In the genomic region with DNA sequence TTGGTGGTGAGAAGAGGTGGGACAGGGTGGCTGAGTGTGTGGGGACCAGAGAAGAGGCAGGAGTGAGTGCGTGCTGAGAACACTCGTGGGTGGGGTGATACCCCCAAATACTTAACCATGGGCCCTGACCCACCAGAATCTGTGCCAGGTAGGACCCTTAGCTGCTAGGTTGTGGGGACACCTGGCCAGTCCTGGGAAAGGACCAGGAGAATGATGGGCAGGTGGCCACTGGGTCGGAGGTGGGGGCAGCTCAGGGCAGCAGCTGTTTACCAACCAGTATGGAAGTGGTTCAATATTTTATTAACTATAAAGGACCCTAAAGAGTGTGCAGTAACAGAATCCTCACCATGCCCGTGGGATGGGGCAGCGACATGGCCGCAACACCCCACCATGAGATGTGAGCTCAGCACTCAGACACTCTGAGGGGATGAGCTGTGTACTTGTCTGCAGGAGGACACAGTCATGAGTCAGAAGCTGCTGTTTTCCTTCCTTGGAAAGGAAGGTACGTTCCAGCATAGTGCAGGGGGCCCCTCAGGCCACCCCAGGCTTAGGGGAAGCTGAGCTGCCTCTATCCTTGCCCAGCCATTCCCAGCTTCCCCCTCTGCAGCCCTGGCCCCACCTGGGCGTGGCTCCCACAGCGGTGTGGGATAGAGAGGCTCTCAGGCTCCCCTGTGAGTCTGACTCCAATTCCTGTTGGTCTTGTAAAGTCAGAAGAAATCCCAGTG, we compare ENCODE assay signal across 13 cellular contexts. TPM values are rescaled to one million over a fixed set of nuclear protein-coding genes. Genes with fewer than 3 reads are reported as not detected.
DNase-seq lines count a peak whose midpoint lies in the region; ATAC-seq lines count a peak whose summit lies in the region.
"Had no signal": no experiment of that assay in that cellular context is flagged by ENCODE, and none has a peak within 500 bp of the region (broad histone marks: within the 10 kb centered on the region; RNA-seq: fewer than 3 reads in every experiment).

No MANE protein-coding gene starts in this region.

- POLR2A ChIA-PET in activated CD4-positive, alpha-beta memory T cell treated with anti-CD3 and anti-CD28 coated beads, Interleukin-2, amount 10 ng/mL, durations not matched to agents 7 days and 5 days (lab: Charles Lee): no interaction called here

- CTCF ChIA-PET in activated CD4-positive, alpha-beta memory T cell treated with anti-CD3 and anti-CD28 coated beads, Interleukin-2, amount 10 ng/mL, durations not matched to agents 7 days and 5 days (lab: Charles Lee): no interaction called here

- H3K36me3 Mint-ChIP-seq in activated CD4-positive, alpha-beta memory T cell treated with anti-CD3 and anti-CD28 coated beads, Interleukin-2, amount 10 ng/mL, durations not matched to agents 7 days and 5 days (ENCODE audit: low read depth): no peaks in the 10 kb centered on the region
- no peaks in the 10 kb centered on the region for H3K36me3 Mint-ChIP-seq in activated naive CD8-positive, alpha-beta T cell treated with anti-CD3 and anti-CD28 coated beads, Interleukin-2, amount 50 U/mL, for 24 hours (ENCODE audit: low read depth)

- no peak overlapping the region for H3K4me3 Mint-ChIP-seq in activated CD4-positive, alpha-beta memory T cell treated with anti-CD3 and anti-CD28 coated beads, Interleukin-2, amount 10 ng/mL, durations not matched to agents 7 days and 5 days
- no peak overlapping the region for H3K4me3 Mint-ChIP-seq in activated naive CD8-positive, alpha-beta T cell treated with anti-CD3 and anti-CD28 coated beads, Interleukin-2, amount 50 U/mL, for 24 hours

- H3K27ac Mint-ChIP-seq in activated CD4-positive, alpha-beta memory T cell treated with anti-CD3 and anti-CD28 coated beads, Interleukin-2, amount 10 ng/mL, durations not matched to agents 7 days and 5 days: no peak overlapping the region
- H3K27ac Mint-ChIP-seq in activated naive CD8-positive, alpha-beta T cell treated with anti-CD3 and anti-CD28 coated beads, Interleukin-2, amount 50 U/mL, for 24 hours: no peak overlapping the region

- H3K9me3 Mint-ChIP-seq in activated CD4-positive, alpha-beta memory T cell treated with anti-CD3 and anti-CD28 coated beads, Interleukin-2, amount 10 ng/mL, durations not matched to agents 7 days and 5 days: no peaks in the 10 kb centered on the region
- H3K9me3 Mint-ChIP-seq in activated naive CD8-positive, alpha-beta T cell treated with anti-CD3 and anti-CD28 coated beads, Interleukin-2, amount 50 U/mL, for 24 hours: no peaks in the 10 kb centered on the region

- H3K27me3 Mint-ChIP-seq in activated CD4-positive, alpha-beta memory T cell treated with anti-CD3 and anti-CD28 coated beads, Interleukin-2, amount 10 ng/mL, durations not matched to agents 7 days and 5 days: no peaks in the 10 kb centered on the region
- H3K27me3 Mint-ChIP-seq in activated naive CD8-positive, alpha-beta T cell treated with anti-CD3 and anti-CD28 coated beads, Interleukin-2, amount 50 U/mL, for 24 hours: no peaks in the 10 kb centered on the region

- H3K4me1 Mint-ChIP-seq in activated CD4-positive, alpha-beta memory T cell treated with anti-CD3 and anti-CD28 coated beads, Interleukin-2, amount 10 ng/mL, durations not matched to agents 7 days and 5 days: peaks cover 9% of the 10 kb centered on the region
- no peaks in the 10 kb centered on the region for H3K4me1 Mint-ChIP-seq in activated naive CD8-positive, alpha-beta T cell treated with anti-CD3 and anti-CD28 coated beads, Interleukin-2, amount 50 U/mL, for 24 hours

- peak; percentile 92 for DNase-seq in ELR (ENCODE audit: low read depth)
- peak; percentile 78 for DNase-seq in RPMI7951 (ENCODE audit: low read depth)
- DNase-seq in fibroblast of gingiva (ENCODE audit: low read depth): peak; percentile 30
- DNase-seq in renal cortical epithelial cell (ENCODE audit: low read depth): peak; percentile 25
- DNase-seq in activated CD4-positive, alpha-beta memory T cell treated with anti-CD3 and anti-CD28 coated beads, Interleukin-2, amount 10 ng/mL, durations not matched to agents 7 days and 5 days: no peak
- no peak for DNase-seq in NCI-H2227 (lab: John Stamatoyannopoulos, UW; ENCODE audit: unreplicated experiment)
- no peak for DNase-seq in activated naive CD8-positive, alpha-beta T cell treated with anti-CD3 and anti-CD28 coated beads, Interleukin-2, amount 50 U/mL, for 24 hours
- DNase-seq: DMS153, mesendoderm had no signal

- ATAC-seq in GM19467 (IDR thresholded peaks at IDR 0.05; ENCODE audit: unreplicated experiment): no peak
- ATAC-seq in activated naive CD8-positive, alpha-beta T cell treated with anti-CD3 and anti-CD28 coated beads, Interleukin-2, amount 50 U/mL, for 24 hours: no peak

RNA-seq across cellular contexts. Expression of a gene that starts 25.4 kb away (rescaled TPM):
- total RNA-seq in RPMI7951 (2014; rRNA removed; shearing (Covaris generic)): not detected in 2 replicates
- not detected in 2 replicates for total RNA-seq in renal cortical epithelial cell
- not detected for total RNA-seq in activated CD4-positive, alpha-beta memory T cell treated with anti-CD3 and anti-CD28 coated beads, Interleukin-2, amount 10 ng/mL, durations not matched to agents 7 days and 5 days
- total RNA-seq: cardiac septum; NCI-H460; T-helper 1 cell treated with Interleukin-12 subunit alpha and Interleukin-12 subunit beta and Interleukin-4 antibody, amounts not matched to agents 30 ng/mL and 1 ng/mL, for 36 hours had no signal

RNA-seq across cellular contexts. Expression of a gene that starts 41.6 kb away (rescaled TPM):
- not detected in 2 replicates for total RNA-seq in RPMI7951 (2014; rRNA removed; shearing (Covaris generic))
- not detected in 2 replicates for total RNA-seq in renal cortical epithelial cell
- total RNA-seq in activated CD4-positive, alpha-beta memory T cell treated with anti-CD3 and anti-CD28 coated beads, Interleukin-2, amount 10 ng/mL, durations not matched to agents 7 days and 5 days: not detected
- total RNA-seq: cardiac septum; NCI-H460; T-helper 1 cell treated with Interleukin-12 subunit alpha and Interleukin-12 subunit beta and Interleukin-4 antibody, amounts not matched to agents 30 ng/mL and 1 ng/mL, for 36 hours had no signal

Comparison
In these comparisons a context has a peak if more than half of its experiments do, and no peak if none do; other contexts are left out.
1. DNase-seq: peak in ELR (single experiment), RPMI7951 (single experiment), fibroblast of gingiva (single experiment) and renal cortical epithelial cell (single experiment); none in activated CD4-positive, alpha-beta memory T cell treated with anti-CD3 and anti-CD28 coated beads, Interleukin-2, amount 10 ng/mL, durations not matched to agents 7 days and 5 days (single experiment), NCI-H2227 (single experiment) and activated naive CD8-positive, alpha-beta T cell treated with anti-CD3 and anti-CD28 coated beads, Interleukin-2, amount 50 U/mL, for 24 hours (single experiment).